ENCODE assay signal across 1 cellular context in the genomic region with DNA sequence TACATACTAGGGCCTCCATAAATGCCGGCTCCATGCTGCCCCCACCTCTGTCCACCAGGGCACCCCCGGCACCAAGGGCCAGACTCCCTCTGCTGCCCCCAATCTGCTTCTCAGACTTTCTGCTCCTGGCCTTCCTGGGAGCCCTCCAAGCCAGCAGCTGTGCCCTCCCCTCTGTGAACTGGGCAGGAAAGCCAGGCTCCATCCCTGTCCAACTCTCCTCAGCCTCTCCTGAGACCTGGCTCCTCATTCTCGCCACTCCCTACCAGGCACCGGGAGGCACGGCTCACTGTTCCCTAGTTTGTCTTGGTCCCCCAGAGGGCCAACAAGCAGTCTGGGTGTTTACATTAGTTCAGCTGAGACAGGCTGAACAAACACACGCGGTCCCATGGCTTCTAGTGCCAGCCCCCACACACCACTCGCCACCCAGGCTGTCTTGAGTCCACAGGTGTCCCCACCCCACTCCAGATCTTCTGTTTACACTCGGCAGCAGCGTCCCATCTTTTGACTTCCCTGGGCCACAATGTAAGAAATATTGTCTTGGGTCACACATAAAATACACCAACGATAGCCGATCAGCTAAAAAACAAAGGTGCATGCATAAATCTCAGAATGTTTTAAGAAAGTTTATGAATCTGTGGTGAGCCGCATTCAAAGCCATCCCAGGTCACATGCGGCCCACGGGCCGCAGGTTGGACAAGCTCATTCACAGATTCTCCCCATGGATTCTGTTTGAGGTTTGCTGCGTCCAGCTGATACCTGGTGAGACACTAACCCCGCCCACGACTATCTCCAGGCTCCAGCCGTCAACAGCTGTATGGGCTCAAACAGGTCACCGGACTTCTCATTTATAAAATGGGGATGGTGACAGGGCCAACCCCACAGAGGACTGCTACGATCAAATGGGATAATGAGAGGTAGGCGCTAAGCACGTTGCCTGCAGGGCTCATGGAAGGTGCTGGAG.
TF ChIP-seq lines count a peak whose summit lies in the region.

No MANE protein-coding gene starts in this region.

TF ChIP-seq in K562, 482 proteins besides CTCF, POLR2A, EP300 and RAD21 (continued from another document and continues in another):
- TF ChIP-seq, protein P1, sequence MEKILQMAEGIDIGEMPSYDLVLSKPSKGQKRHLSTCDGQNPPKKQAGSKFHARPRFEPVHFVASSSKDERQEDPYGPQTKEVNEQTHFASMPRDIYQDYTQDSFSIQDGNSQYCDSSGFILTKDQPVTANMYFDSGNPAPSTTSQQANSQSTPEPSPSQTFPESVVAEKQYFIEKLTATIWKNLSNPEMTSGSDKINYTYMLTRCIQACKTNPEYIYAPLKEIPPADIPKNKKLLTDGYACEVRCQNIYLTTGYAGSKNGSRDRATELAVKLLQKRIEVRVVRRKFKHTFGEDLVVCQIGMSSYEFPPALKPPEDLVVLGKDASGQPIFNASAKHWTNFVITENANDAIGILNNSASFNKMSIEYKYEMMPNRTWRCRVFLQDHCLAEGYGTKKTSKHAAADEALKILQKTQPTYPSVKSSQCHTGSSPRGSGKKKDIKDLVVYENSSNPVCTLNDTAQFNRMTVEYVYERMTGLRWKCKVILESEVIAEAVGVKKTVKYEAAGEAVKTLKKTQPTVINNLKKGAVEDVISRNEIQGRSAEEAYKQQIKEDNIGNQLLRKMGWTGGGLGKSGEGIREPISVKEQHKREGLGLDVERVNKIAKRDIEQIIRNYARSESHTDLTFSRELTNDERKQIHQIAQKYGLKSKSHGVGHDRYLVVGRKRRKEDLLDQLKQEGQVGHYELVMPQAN (IDR thresholded peaks at IDR 0.05; ENCODE audit: borderline replicate concordance): no peak
- TF ChIP-seq ZNF174 (CRISPR knock-in tag; IDR thresholded peaks at IDR 0.05): no peak
- peak; percentile 81 for TF ChIP-seq BCOR (IDR thresholded peaks at IDR 0.05)
- TF ChIP-seq ZNF445 (CRISPR knock-in tag; IDR thresholded peaks at IDR 0.05; ENCODE audit: low read depth): no peak
- peak in 2 of 3 experiments; percentile 24 to 64 for TF ChIP-seq YY1 (IDR thresholded peaks at IDR 0.05; ENCODE audit: borderline replicate concordance in 1 of 3, control insufficient read depth in 1 of 3, extremely low read depth in 1 of 3, insufficient read depth in 3 of 3, insufficient read length in 1 of 3, insufficient replicate concordance in 2 of 3, low read depth in 1 of 3, low read length in 2 of 3)
- peak; percentile 30 for TF ChIP-seq TBP (optimal IDR thresholded peaks at IDR 0.05; ENCODE audit: low read depth, low read length)
- TF ChIP-seq, protein P2, sequence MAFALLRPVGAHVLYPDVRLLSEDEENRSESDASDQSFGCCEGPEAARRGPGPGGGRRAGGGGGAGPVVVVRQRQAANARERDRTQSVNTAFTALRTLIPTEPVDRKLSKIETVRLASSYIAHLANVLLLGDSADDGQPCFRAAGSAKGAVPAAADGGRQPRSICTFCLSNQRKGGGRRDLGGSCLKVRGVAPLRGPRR (CRISPR knock-in tag; IDR thresholded peaks at IDR 0.05): no peak
- no peak for TF ChIP-seq TAF7 (tag; IDR thresholded peaks at IDR 0.05)
- TF ChIP-seq IFI16 (CRISPR knock-in tag; IDR thresholded peaks at IDR 0.05): no peak
- TF ChIP-seq NR2C1 (IDR thresholded peaks at IDR 0.05): no peak
- TF ChIP-seq NR2C1 (tag; IDR thresholded peaks at IDR 0.05): no peak
- TF ChIP-seq MIER1 (IDR thresholded peaks at IDR 0.05; ENCODE audit: low read depth): no peak
- TF ChIP-seq ATF7 (IDR thresholded peaks at IDR 0.05): peak; percentile 72
- TF ChIP-seq MTA3 (IDR thresholded peaks at IDR 0.05; ENCODE audit: borderline replicate concordance): no peak
- TF ChIP-seq, protein P3, sequence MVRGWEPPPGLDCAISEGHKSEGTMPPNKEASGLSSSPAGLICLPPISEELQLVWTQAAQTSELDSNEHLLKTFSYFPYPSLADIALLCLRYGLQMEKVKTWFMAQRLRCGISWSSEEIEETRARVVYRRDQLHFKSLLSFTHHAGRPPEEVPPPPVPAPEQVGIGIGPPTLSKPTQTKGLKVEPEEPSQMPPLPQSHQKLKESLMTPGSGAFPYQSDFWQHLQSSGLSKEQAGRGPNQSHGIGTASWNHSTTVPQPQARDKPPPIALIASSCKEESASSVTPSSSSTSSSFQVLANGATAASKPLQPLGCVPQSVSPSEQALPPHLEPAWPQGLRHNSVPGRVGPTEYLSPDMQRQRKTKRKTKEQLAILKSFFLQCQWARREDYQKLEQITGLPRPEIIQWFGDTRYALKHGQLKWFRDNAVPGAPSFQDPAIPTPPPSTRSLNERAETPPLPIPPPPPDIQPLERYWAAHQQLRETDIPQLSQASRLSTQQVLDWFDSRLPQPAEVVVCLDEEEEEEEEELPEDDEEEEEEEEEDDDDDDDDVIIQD (CRISPR knock-in tag; IDR thresholded peaks at IDR 0.05): no peak
- no peak for TF ChIP-seq SMARCA5 (IDR thresholded peaks at IDR 0.05)
- peak; percentile 99 for TF ChIP-seq CC2D1A (IDR thresholded peaks at IDR 0.05)
- no peak for TF ChIP-seq ESRRB (CRISPR knock-in tag; IDR thresholded peaks at IDR 0.05; ENCODE audit: borderline replicate concordance)
- TF ChIP-seq DNMT1 (IDR thresholded peaks at IDR 0.05): no peak
- TF ChIP-seq POU5F1 (IDR thresholded peaks at IDR 0.05; ENCODE audit: borderline replicate concordance, low read depth, low read length, partially characterized antibody): no peak
- no peak for TF ChIP-seq ZNF764 (CRISPR knock-in tag; IDR thresholded peaks at IDR 0.05; ENCODE audit: low read depth)
- TF ChIP-seq, protein P4, sequence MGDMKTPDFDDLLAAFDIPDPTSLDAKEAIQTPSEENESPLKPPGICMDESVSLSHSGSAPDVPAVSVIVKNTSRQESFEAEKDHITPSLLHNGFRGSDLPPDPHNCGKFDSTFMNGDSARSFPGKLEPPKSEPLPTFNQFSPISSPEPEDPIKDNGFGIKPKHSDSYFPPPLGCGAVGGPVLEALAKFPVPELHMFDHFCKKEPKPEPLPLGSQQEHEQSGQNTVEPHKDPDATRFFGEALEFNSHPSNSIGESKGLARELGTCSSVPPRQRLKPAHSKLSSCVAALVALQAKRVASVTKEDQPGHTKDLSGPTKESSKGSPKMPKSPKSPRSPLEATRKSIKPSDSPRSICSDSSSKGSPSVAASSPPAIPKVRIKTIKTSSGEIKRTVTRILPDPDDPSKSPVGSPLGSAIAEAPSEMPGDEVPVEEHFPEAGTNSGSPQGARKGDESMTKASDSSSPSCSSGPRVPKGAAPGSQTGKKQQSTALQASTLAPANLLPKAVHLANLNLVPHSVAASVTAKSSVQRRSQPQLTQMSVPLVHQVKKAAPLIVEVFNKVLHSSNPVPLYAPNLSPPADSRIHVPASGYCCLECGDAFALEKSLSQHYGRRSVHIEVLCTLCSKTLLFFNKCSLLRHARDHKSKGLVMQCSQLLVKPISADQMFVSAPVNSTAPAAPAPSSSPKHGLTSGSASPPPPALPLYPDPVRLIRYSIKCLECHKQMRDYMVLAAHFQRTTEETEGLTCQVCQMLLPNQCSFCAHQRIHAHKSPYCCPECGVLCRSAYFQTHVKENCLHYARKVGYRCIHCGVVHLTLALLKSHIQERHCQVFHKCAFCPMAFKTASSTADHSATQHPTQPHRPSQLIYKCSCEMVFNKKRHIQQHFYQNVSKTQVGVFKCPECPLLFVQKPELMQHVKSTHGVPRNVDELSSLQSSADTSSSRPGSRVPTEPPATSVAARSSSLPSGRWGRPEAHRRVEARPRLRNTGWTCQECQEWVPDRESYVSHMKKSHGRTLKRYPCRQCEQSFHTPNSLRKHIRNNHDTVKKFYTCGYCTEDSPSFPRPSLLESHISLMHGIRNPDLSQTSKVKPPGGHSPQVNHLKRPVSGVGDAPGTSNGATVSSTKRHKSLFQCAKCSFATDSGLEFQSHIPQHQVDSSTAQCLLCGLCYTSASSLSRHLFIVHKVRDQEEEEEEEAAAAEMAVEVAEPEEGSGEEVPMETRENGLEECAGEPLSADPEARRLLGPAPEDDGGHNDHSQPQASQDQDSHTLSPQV (IDR thresholded peaks at IDR 0.05): no peak
- peak; percentile 59; the same call in 1 of the 2 replicates for TF ChIP-seq JUN (IDR thresholded peaks at IDR 0.05; ENCODE audit: borderline replicate concordance, low read depth, low read length)
- peak; percentile 36; the same call in 1 of the 2 replicates for TF ChIP-seq JUN (CRISPR knock-in tag; IDR thresholded peaks at IDR 0.05; ENCODE audit: borderline replicate concordance)
- TF ChIP-seq MCM3 (IDR thresholded peaks at IDR 0.05): no peak
- TF ChIP-seq HDAC3 (IDR thresholded peaks at IDR 0.05; ENCODE audit: borderline replicate concordance, partially characterized antibody): no peak
- no peak for TF ChIP-seq MCM2 (IDR thresholded peaks at IDR 0.05; ENCODE audit: low read depth)
- TF ChIP-seq, protein P5, sequence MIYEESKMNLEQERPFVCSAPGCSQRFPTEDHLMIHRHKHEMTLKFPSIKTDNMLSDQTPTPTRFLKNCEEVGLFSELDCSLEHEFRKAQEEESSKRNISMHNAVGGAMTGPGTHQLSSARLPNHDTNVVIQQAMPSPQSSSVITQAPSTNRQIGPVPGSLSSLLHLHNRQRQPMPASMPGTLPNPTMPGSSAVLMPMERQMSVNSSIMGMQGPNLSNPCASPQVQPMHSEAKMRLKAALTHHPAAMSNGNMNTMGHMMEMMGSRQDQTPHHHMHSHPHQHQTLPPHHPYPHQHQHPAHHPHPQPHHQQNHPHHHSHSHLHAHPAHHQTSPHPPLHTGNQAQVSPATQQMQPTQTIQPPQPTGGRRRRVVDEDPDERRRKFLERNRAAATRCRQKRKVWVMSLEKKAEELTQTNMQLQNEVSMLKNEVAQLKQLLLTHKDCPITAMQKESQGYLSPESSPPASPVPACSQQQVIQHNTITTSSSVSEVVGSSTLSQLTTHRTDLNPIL (CRISPR knock-in tag; IDR thresholded peaks at IDR 0.05): no peak
- no peak for TF ChIP-seq NR2F6 (CRISPR knock-in tag; IDR thresholded peaks at IDR 0.05)
- TF ChIP-seq DIDO1 (tag; IDR thresholded peaks at IDR 0.05; ENCODE audit: low read depth): no peak
- TF ChIP-seq TBL1XR1 (IDR thresholded peaks at IDR 0.05; ENCODE audit: low read length in 2 of 2): peak in 1 of 2 experiments; percentile 82; a peak in 3 of 4 replicates
- no peak for TF ChIP-seq SMAD3 (CRISPR knock-in tag; conservative IDR thresholded peaks at IDR 0.05)
- no peak for TF ChIP-seq XRCC5 (IDR thresholded peaks at IDR 0.05; ENCODE audit: low read depth, low read length)
- TF ChIP-seq CEBPG (CRISPR knock-in tag; IDR thresholded peaks at IDR 0.05): no peak
- no peak for TF ChIP-seq CEBPG (tag; conservative IDR thresholded peaks at IDR 0.05 in 1 of 2, IDR thresholded peaks at IDR 0.05 in 1 of 2)
- no peak for TF ChIP-seq RBM25 (IDR thresholded peaks at IDR 0.05; ENCODE audit: low read depth, low read length, severe bottlenecking)
- peak; percentile 71 for TF ChIP-seq MYC (IDR thresholded peaks at IDR 0.05; ENCODE audit: low read depth, low read length)
- no peak for TF ChIP-seq MYC (CRISPR knock-in tag; IDR thresholded peaks at IDR 0.05; ENCODE audit: borderline replicate concordance, low read depth)
- TF ChIP-seq HIVEP1 (CRISPR knock-in tag; IDR thresholded peaks at IDR 0.05): no peak
- TF ChIP-seq, protein P6, sequence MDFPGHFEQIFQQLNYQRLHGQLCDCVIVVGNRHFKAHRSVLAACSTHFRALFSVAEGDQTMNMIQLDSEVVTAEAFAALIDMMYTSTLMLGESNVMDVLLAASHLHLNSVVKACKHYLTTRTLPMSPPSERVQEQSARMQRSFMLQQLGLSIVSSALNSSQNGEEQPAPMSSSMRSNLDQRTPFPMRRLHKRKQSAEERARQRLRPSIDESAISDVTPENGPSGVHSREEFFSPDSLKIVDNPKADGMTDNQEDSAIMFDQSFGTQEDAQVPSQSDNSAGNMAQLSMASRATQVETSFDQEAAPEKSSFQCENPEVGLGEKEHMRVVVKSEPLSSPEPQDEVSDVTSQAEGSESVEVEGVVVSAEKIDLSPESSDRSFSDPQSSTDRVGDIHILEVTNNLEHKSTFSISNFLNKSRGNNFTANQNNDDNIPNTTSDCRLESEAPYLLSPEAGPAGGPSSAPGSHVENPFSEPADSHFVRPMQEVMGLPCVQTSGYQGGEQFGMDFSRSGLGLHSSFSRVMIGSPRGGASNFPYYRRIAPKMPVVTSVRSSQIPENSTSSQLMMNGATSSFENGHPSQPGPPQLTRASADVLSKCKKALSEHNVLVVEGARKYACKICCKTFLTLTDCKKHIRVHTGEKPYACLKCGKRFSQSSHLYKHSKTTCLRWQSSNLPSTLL (IDR thresholded peaks at IDR 0.05): peak; percentile 94
- TF ChIP-seq NRF1 (conservative IDR thresholded peaks at IDR 0.05 in 1 of 2, IDR thresholded peaks at IDR 0.05 in 1 of 2): peak in 1 of 2 experiments; percentile 42; a peak in 1 of 4 replicates
- peak; percentile 58 for TF ChIP-seq MEF2A (IDR thresholded peaks at IDR 0.05; ENCODE audit: control insufficient read depth, low read depth, low read length)
- TF ChIP-seq, protein P7, sequence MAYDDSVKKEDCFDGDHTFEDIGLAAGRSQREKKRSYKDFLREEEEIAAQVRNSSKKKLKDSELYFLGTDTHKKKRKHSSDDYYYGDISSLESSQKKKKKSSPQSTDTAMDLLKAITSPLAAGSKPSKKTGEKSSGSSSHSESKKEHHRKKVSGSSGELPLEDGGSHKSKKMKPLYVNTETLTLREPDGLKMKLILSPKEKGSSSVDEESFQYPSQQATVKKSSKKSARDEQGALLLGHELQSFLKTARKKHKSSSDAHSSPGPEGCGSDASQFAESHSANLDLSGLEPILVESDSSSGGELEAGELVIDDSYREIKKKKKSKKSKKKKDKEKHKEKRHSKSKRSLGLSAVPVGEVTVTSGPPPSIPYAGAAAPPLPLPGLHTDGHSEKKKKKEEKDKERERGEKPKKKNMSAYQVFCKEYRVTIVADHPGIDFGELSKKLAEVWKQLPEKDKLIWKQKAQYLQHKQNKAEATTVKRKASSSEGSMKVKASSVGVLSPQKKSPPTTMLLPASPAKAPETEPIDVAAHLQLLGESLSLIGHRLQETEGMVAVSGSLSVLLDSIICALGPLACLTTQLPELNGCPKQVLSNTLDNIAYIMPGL (CRISPR knock-in tag; IDR thresholded peaks at IDR 0.05): no peak
- TF ChIP-seq, protein P8, sequence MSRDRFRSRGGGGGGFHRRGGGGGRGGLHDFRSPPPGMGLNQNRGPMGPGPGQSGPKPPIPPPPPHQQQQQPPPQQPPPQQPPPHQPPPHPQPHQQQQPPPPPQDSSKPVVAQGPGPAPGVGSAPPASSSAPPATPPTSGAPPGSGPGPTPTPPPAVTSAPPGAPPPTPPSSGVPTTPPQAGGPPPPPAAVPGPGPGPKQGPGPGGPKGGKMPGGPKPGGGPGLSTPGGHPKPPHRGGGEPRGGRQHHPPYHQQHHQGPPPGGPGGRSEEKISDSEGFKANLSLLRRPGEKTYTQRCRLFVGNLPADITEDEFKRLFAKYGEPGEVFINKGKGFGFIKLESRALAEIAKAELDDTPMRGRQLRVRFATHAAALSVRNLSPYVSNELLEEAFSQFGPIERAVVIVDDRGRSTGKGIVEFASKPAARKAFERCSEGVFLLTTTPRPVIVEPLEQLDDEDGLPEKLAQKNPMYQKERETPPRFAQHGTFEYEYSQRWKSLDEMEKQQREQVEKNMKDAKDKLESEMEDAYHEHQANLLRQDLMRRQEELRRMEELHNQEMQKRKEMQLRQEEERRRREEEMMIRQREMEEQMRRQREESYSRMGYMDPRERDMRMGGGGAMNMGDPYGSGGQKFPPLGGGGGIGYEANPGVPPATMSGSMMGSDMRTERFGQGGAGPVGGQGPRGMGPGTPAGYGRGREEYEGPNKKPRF (IDR thresholded peaks at IDR 0.05; ENCODE audit: low read depth, low read length): no peak
